In the genomic region with DNA sequence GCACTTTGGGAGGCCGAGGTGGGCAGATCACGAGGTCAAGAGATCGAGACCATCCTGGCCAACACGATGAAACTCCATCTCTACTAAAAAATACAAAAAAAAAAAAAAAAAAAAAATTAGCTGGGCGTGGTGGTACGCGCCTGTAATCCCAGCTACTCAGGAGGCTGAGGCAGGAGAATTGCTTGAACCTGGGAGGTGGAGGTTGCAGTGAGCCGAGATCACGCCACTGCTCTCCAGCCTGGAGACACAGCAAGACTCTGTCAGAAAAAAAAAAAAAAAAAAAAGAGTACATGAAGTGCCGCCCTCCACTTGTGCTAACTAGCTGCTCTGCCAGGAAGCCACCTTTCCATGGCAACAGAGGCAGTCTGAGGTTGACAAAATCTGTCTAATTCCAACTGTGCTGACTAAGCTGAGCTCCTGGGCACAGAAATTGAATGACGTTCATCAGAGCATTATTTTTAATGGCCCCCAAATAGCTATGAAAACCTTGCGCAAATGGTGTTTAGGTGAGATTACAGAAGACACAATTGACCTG, we compare ENCODE assay signal across 4 cellular contexts. TPM values are rescaled to one million over a fixed set of nuclear protein-coding genes. Genes with fewer than 3 reads are reported as not detected.
DNase-seq lines count a peak whose midpoint lies in the region; TF ChIP-seq lines count a peak whose summit lies in the region.
"Not testable (repeated sequence)": the region's sequence is repeated elsewhere in the genome, so short reads cannot be mapped to it uniquely, and the experiment has no call there.

No MANE protein-coding gene starts in this region.

- in situ Hi-C loops in GM23248 (cut with MboI): not testable (repeated sequence)

- H3K9me3 ChIP-seq in GM23248 (ENCODE audit: low read depth); WERI-Rb-1 (ENCODE audit: severe bottlenecking); osteoblast (ENCODE audit: low read depth, low read length): not testable (repeated sequence)

- H3K27me3 ChIP-seq in GM23248 (replicated peaks; ENCODE audit: insufficient read depth); WERI-Rb-1 (ENCODE audit: insufficient read depth, low read depth, severe bottlenecking); osteoblast (ENCODE audit: insufficient read depth, low read length): not testable (repeated sequence)

- H3K36me3 ChIP-seq in GM23248 (ENCODE audit: low read depth): peaks cover 43% of the 10 kb centered on the region
- H3K36me3 ChIP-seq in WERI-Rb-1: peaks cover 69% of the 10 kb centered on the region
- H3K36me3 ChIP-seq in osteoblast (ENCODE audit: insufficient read depth, low read length): peaks cover 59% of the 10 kb centered on the region

- peak; percentile 49 for DNase-seq in GM23248
- not testable (repeated sequence) for DNase-seq in WERI-Rb-1; osteoblast (ENCODE audit: insufficient read length, low spot score, missing footprints)

- H3K36me3 Mint-ChIP-seq in brain: peaks cover 63% of the 10 kb centered on the region

- H3K9me2 ChIP-seq in GM23248 (ENCODE audit: insufficient read depth): not testable (repeated sequence)

- H3K4me2 ChIP-seq in GM23248 (ENCODE audit: unreplicated experiment); osteoblast (ENCODE audit: insufficient read depth, low read length): not testable (repeated sequence)

- 87 to 91% methylated on average over 10 to 12 of the region's 12 CpGs for WGBS in GM23248 (ENCODE audit: low coverage in 1 of 2, low lambda C conversion rate in 2 of 2, missing lambda C conversion rate in 2 of 2), 2 experiments

- not testable (repeated sequence) for H3K4me3 ChIP-seq in GM23248; WERI-Rb-1 (ENCODE audit: low read depth, low read length); osteoblast (ENCODE audit: insufficient read depth, low read length)

- H3K27ac Mint-ChIP-seq in brain: peak overlapping the region in 3 of 5 experiments; percentile 56 to 84 (median 75)

- H3K4me1 Mint-ChIP-seq in brain: peaks cover 40% of the 10 kb centered on the region

- H3K4me1 ChIP-seq in GM23248 (ENCODE audit: insufficient read depth): peaks cover 10% of the 10 kb centered on the region; the same call in 1 of the 2 replicates
- H3K4me1 ChIP-seq in osteoblast (ENCODE audit: insufficient read depth, low read length): peaks cover 19% of the 10 kb centered on the region

- H3K79me2 ChIP-seq in GM23248 (ENCODE audit: insufficient read depth) (peaks cover 50% of the 10 kb centered on the region), osteoblast (ENCODE audit: insufficient read depth, low read length) (peaks cover 41% of the 10 kb centered on the region)

- not testable (repeated sequence) for H3K27me3 Mint-ChIP-seq in brain

- peaks cover 40% of the 10 kb centered on the region; the same call in 1 of the 2 replicates for H3F3A ChIP-seq in GM23248 (ENCODE audit: insufficient read depth)

- not testable (repeated sequence) for H2AFZ ChIP-seq in GM23248; osteoblast (ENCODE audit: low read length)

- H3K4me3 Mint-ChIP-seq in brain: peak overlapping the region; percentile 8 to 76 (median 60)

- TF ChIP-seq CTCF in WERI-Rb-1 (IDR thresholded peaks at IDR 0.05; ENCODE audit: low read depth, low read length); brain (conservative IDR thresholded peaks at IDR 0.05); osteoblast (IDR thresholded peaks at IDR 0.05; ENCODE audit: extremely low read depth, low read depth, low read length): not testable (repeated sequence)

- H3K9me3 Mint-ChIP-seq in brain: not testable (repeated sequence)

- H3K27ac ChIP-seq in GM23248: not testable (repeated sequence)
- H3K27ac ChIP-seq in WERI-Rb-1 (peak overlapping the region; percentile 72), osteoblast (ENCODE audit: low read depth, low read length) (peak overlapping the region; percentile 18)

- H3K9ac ChIP-seq in GM23248: not testable (repeated sequence)

- H4K20me1 ChIP-seq in GM23248 (ENCODE audit: insufficient read depth); osteoblast (ENCODE audit: insufficient read depth, low read length): not testable (repeated sequence)

RNA-seq across cellular contexts. Expression of a gene that starts 3.1 kb away (rescaled TPM):
- 119 and 131 TPM in 2 replicates for total RNA-seq in GM23248 (2014; rRNA removed; shearing (Covaris generic))
- polyA plus RNA-seq in GM23248 (2016; fragmentation: Nextera tagmentation; extraction: Ambion mirVana): 235 and 241 TPM in 2 replicates
- polyA plus RNA-seq in brain (ENCODE audit: insufficient read depth, low read depth, low replicate concordance): 146 TPM
- total RNA-seq in osteoblast: 124 and 137 TPM in 2 replicates

RNA-seq across cellular contexts. Expression of a gene that starts 15.9 kb away (rescaled TPM):
- 9.0 and 15.7 TPM in 2 replicates for total RNA-seq in GM23248 (2014; rRNA removed; shearing (Covaris generic))
- polyA plus RNA-seq in GM23248 (2016; fragmentation: Nextera tagmentation; extraction: Ambion mirVana) (21.4 and 22.0 TPM in 2 replicates), brain (ENCODE audit: insufficient read depth, low read depth, low replicate concordance) (54.7 TPM)
- 40.2 and 51.6 TPM in 2 replicates for total RNA-seq in osteoblast

RNA-seq across cellular contexts. Expression of a gene that starts 16.4 kb away (rescaled TPM):
- total RNA-seq in GM23248 (2014; rRNA removed; shearing (Covaris generic)): 42.9 and 50.6 TPM in 2 replicates
- polyA plus RNA-seq in GM23248 (2016; fragmentation: Nextera tagmentation; extraction: Ambion mirVana) (42.9 and 52.6 TPM in 2 replicates), brain (ENCODE audit: insufficient read depth, low read depth, low replicate concordance) (52.7 TPM)
- total RNA-seq in osteoblast: 62.2 and 66.6 TPM in 2 replicates

RNA-seq across cellular contexts. Expression of a gene that starts 32.9 kb away (rescaled TPM):
- 4.4 and 6.3 TPM in 2 replicates for total RNA-seq in GM23248 (2014; rRNA removed; shearing (Covaris generic))
- 2.2 and 3.0 TPM in 2 replicates for polyA plus RNA-seq in GM23248 (2016; fragmentation: Nextera tagmentation; extraction: Ambion mirVana)
- polyA plus RNA-seq in brain (ENCODE audit: insufficient read depth, low read depth, low replicate concordance): 10.9 TPM
- total RNA-seq in osteoblast: 10.0 and 10.9 TPM in 2 replicates

RNA-seq across cellular contexts. Expression of a gene that starts 50.1 kb away (rescaled TPM):
- 38.6 and 70.7 TPM in 2 replicates for total RNA-seq in GM23248 (2014; rRNA removed; shearing (Covaris generic))
- polyA plus RNA-seq in GM23248 (2016; fragmentation: Nextera tagmentation; extraction: Ambion mirVana) (159 and 160 TPM in 2 replicates), brain (ENCODE audit: insufficient read depth, low read depth, low replicate concordance) (32.7 TPM)
- total RNA-seq in osteoblast: 29.8 and 31.5 TPM in 2 replicates
